In the genomic region with DNA sequence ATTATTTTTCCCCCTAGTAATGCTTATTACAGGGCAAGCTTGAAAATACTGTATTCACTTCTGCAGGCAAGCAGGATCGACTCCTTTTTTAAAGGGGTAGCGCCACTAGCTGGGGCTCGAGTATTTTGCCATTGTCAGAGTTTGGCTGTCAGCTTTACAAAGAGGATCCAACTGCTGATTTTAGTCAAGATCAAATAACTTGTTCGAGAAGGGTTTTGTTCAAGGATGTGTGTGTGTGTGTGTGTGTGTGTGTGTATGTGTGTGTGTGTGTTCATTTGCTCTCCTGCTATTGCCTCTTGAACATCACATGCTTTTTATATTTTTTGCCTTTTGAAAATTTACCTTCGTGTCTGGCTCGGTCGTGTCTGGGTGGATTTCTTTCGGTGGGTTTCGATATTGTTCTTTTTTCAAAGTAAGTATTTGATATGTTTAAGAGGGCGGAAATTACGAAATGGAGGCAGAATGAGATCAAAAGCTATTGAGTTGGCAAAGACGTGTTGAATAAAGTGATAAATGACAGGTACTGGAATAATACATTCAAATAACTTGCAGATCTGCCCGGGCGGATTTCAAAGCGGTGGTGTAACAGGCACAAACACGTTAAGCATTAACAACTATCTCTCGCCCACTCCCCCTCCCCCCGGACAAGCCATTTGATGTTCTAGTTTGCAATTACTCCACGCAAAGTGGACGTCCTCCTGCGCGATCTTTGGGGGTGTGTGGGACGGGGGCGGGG, we compare ENCODE assay signal across 8 cellular contexts. TPM values are rescaled to one million over a fixed set of nuclear protein-coding genes. Genes with fewer than 3 reads are reported as not detected.
A peak's percentile ranks its signal among the peaks of the same experiment; 100 is the strongest.
DNase-seq lines count a peak whose midpoint lies in the region; ATAC-seq and TF ChIP-seq lines count a peak whose summit lies in the region.

No MANE protein-coding gene starts in this region.

- ATAC-seq in HG03460 (IDR thresholded peaks at IDR 0.05; ENCODE audit: unreplicated experiment) (peak; percentile 11), Right ventricle myocardium superior (ENCODE audit: poor library complexity) (peak; percentile 54)

- no peaks in the 10 kb centered on the region for H3K9me3 Mint-ChIP-seq in activated naive CD8-positive, alpha-beta T cell treated with anti-CD3 and anti-CD28 coated beads for 36 hours
- no peaks in the 10 kb centered on the region for H3K9me3 Mint-ChIP-seq in osteocyte (ENCODE audit: unreplicated experiment)

- no peaks in the 10 kb centered on the region for H3K27me3 ChIP-seq in SJCRH30

- H3K27ac Mint-ChIP-seq in activated naive CD8-positive, alpha-beta T cell treated with anti-CD3 and anti-CD28 coated beads for 36 hours, result peak overlapping the region; percentile 99
- peak overlapping the region; percentile 99 for H3K27ac Mint-ChIP-seq in osteocyte (ENCODE audit: unreplicated experiment)

- peak overlapping the region; percentile 40 for H3K27ac ChIP-seq in SJCRH30
- peak overlapping the region; percentile 97 for H3K27ac ChIP-seq in urinary bladder (ENCODE audit: low read depth)

- H3K9me3 ChIP-seq in SJCRH30 (replicated peaks), result no peaks in the 10 kb centered on the region

- H3K36me3 ChIP-seq in SJCRH30, result no peaks in the 10 kb centered on the region
- H3K36me3 ChIP-seq in urinary bladder (ENCODE audit: insufficient read depth), result no peaks in the 10 kb centered on the region

- peaks cover 36% of the 10 kb centered on the region for H3K4me1 Mint-ChIP-seq in activated naive CD8-positive, alpha-beta T cell treated with anti-CD3 and anti-CD28 coated beads for 36 hours
- H3K4me1 Mint-ChIP-seq in osteocyte (ENCODE audit: unreplicated experiment), result peaks cover 40% of the 10 kb centered on the region

- DNase-seq in DMS 273 (lab: John Stamatoyannopoulos, UW; ENCODE audit: unreplicated experiment), result peak; percentile 66
- DNase-seq in DMS 273 treated with DMSO at 0.1 percent for 48 hours (lab: John Stamatoyannopoulos, UW), result no peak
- DNase-seq in SJCRH30, result peak; percentile 47 to 71
- DNase-seq in activated naive CD8-positive, alpha-beta T cell treated with anti-CD3 and anti-CD28 coated beads for 36 hours, result peak; percentile 62
- DNase-seq in Right ventricle myocardium superior, result no peak
- no peak for DNase-seq in osteocyte (ENCODE audit: extremely low spot score, unreplicated experiment)

- H3K36me3 Mint-ChIP-seq in activated naive CD8-positive, alpha-beta T cell treated with anti-CD3 and anti-CD28 coated beads for 36 hours, result peaks cover 25% of the 10 kb centered on the region
- H3K36me3 Mint-ChIP-seq in osteocyte (ENCODE audit: unreplicated experiment), result no peaks in the 10 kb centered on the region

- no peaks in the 10 kb centered on the region for H3K27me3 Mint-ChIP-seq in activated naive CD8-positive, alpha-beta T cell treated with anti-CD3 and anti-CD28 coated beads for 36 hours
- H3K27me3 Mint-ChIP-seq in osteocyte (ENCODE audit: unreplicated experiment), result no peaks in the 10 kb centered on the region

- under 1% methylated on average over 24 of the region's 24 CpGs for WGBS in urinary bladder

- H3K4me3 ChIP-seq in SJCRH30, result peak overlapping the region; percentile 73
- H3K4me3 ChIP-seq in urinary bladder (ENCODE audit: low read depth, low read length), result peak overlapping the region; percentile 89

- peak overlapping the region; percentile 95 for H3K4me3 Mint-ChIP-seq in activated naive CD8-positive, alpha-beta T cell treated with anti-CD3 and anti-CD28 coated beads for 36 hours
- H3K4me3 Mint-ChIP-seq in osteocyte (ENCODE audit: unreplicated experiment), result peak overlapping the region; percentile 91

- H3K4me1 ChIP-seq in SJCRH30, result peaks cover 8% of the 10 kb centered on the region; the same call in 1 of the 2 replicates
- H3K4me1 ChIP-seq in urinary bladder (ENCODE audit: insufficient read depth), result no peaks in the 10 kb centered on the region

- peak; percentile 54 for TF ChIP-seq CTCF in osteocyte (IDR thresholded peaks at IDR 0.05)

- intact Hi-C loops in Right ventricle myocardium superior (cut with DNase I), result loop anchor here (10.0 kb wide), 1 partner anchor 92 kb away; no protein-coding TSS in a partner anchor

RNA-seq across cellular contexts. Expression of gene ARID5B, which starts 1.1 kb away (rescaled TPM):
- 10.3 and 10.5 TPM in 2 replicates for total RNA-seq in SJCRH30 (2014; rRNA removed; shearing (Covaris generic))
- 10 to 100 TPM; 16.5 to 17.1 TPM for total RNA-seq in activated naive CD8-positive, alpha-beta T cell treated with anti-CD3 and anti-CD28 coated beads for 36 hours
- 13.2 TPM for total RNA-seq in Right ventricle myocardium superior
- total RNA-seq in osteocyte, result 87.3 and 89.4 TPM in 2 replicates
- total RNA-seq in urinary bladder, result 52.5 TPM
- 23.5 TPM for polyA plus RNA-seq in urinary bladder

Comparison
In these comparisons a context has a peak if more than half of its experiments do, and no peak if none do; other contexts are left out.
1. DNase-seq: peak in DMS 273 (single experiment), SJCRH30 (2 of 2) and activated naive CD8-positive, alpha-beta T cell treated with anti-CD3 and anti-CD28 coated beads for 36 hours (single experiment); none in DMS 273 treated with DMSO at 0.1 percent for 48 hours (single experiment), Right ventricle myocardium superior (single experiment) and osteocyte (single experiment).